8 cellular contexts compared by ENCODE assay signal in genomic region chr1:26853156-26853555, GRCh38. TPM values are rescaled to one million over a fixed set of nuclear protein-coding genes. Genes with fewer than 3 reads are reported as not detected.
DNase-seq lines count a peak whose midpoint lies in the region; ATAC-seq, FAIRE-seq and TF ChIP-seq lines count a peak whose summit lies in the region.

No MANE protein-coding gene starts in this region.

- peaks cover 0 to 89% of the 10 kb centered on the region in 2 donors for H3K36me3 ChIP-seq in left lung

- no peaks in the 10 kb centered on the region for H3K27me3 ChIP-seq in left lung

- H3K36me3 Mint-ChIP-seq in central memory CD8-positive, alpha-beta T cell (ENCODE audit: insufficient read depth): peaks cover 50% of the 10 kb centered on the region

- peaks cover 36% of the 10 kb centered on the region for H3K4me1 ChIP-seq in A549
- peaks cover 0 to 11% of the 10 kb centered on the region in 2 donors for H3K4me1 ChIP-seq in left lung

- no peak for TF ChIP-seq EP300 in A549 (IDR thresholded peaks at IDR 0.05)

- H3K4me1 Mint-ChIP-seq in central memory CD8-positive, alpha-beta T cell: peaks cover 6% of the 10 kb centered on the region

- TF ChIP-seq POLR2A in A549 (IDR thresholded peaks at IDR 0.05; ENCODE audit: low read length) (no peak), GM12892 (IDR thresholded peaks at IDR 0.05; ENCODE audit: low read depth, low read length) (no peak)

- POLR2A ChIA-PET in A549 (lab: Yijun Ruan, JAX): no interaction called here

- H3K27ac Mint-ChIP-seq in central memory CD8-positive, alpha-beta T cell (ENCODE audit: low read depth): no peak overlapping the region

- no peaks in the 10 kb centered on the region for H3K27me3 Mint-ChIP-seq in central memory CD8-positive, alpha-beta T cell

- DNase-seq in A549 (ENCODE audit: low read depth in 1 of 2, low spot score in 1 of 2) (peak; percentile 83 to 89), GM12892 (ENCODE audit: insufficient read length) (peak; percentile 78), NCI-H2196 treated with DMSO at 0.1 percent for 48 hours (lab: John Stamatoyannopoulos, UW; ENCODE audit: unreplicated experiment) (peak; percentile 42), left lung (peak; percentile 84 to 86)
- DNase-seq in activated CD4-positive, CD25-positive, alpha-beta regulatory T cell treated with anti-CD3 and anti-CD28 coated beads, Interleukin-2, amount 50 U/mL, for 72 hours: peak; percentile 71
- peak; percentile 60 to 72 for DNase-seq in central memory CD8-positive, alpha-beta T cell (ENCODE audit: low spot score in 2 of 2)
- DNase-seq in stimulated activated CD4-positive, alpha-beta T cell treated with anti-CD3 and anti-CD28 coated beads, Interleukin-4, amount 100 ng/mL, for 4 hours: peak; percentile 75 to 76

- H3K9me3 ChIP-seq in A549 (no peaks in the 10 kb centered on the region), left lung (no peaks in the 10 kb centered on the region)

- intact Hi-C loops in left lung (cut with DNase I): no loop called here

- H3K4me3 ChIP-seq in A549 (no peak overlapping the region), left lung (no peak overlapping the region)

- FAIRE-seq in A549 (lab: Jason Lieb, UNC) (no peak), GM12892 (lab: Jason Lieb, UNC) (peak; percentile 91)

- peak; percentile 61 for TF ChIP-seq CTCF in A549 (IDR thresholded peaks at IDR 0.05)
- TF ChIP-seq CTCF in left lung (IDR thresholded peaks at IDR 0.05): peak; percentile 64 to 87

- 23% methylated on average over 2 of the region's 3 CpGs for WGBS in A549 (ENCODE audit: missing lambda C conversion rate)

- peak overlapping the region; percentile 58 to 61; a peak in 5 of 6 replicates for H3K27ac ChIP-seq in A549
- no peak overlapping the region for H3K27ac ChIP-seq in left lung

- peak; percentile 59 to 65 for TF ChIP-seq RAD21 in A549 (conservative IDR thresholded peaks at IDR 0.05 in 1 of 2, IDR thresholded peaks at IDR 0.05 in 1 of 2)

- peak; percentile 67 to 83 for ATAC-seq in A549
- ATAC-seq in central memory CD8-positive, alpha-beta T cell (replicated peaks; ENCODE audit: extremely low read depth, poor library complexity, severe bottlenecking): peak; percentile 90
- ATAC-seq in left lung: peak; percentile 84
- no peak for ATAC-seq in HG03095 (IDR thresholded peaks at IDR 0.05; ENCODE audit: unreplicated experiment)

- CTCF ChIA-PET in A549 (lab: Yijun Ruan, JAX): interaction anchor here (1.0 to 1.5 kb wide), 3 partner anchors 9 to 28 kb away, joined by 3 to 5 read pairs (median 3); no protein-coding TSS in a partner anchor

- H3K4me2 ChIP-seq in A549: no peak overlapping the region

- no peaks in the 10 kb centered on the region for H3K9me3 Mint-ChIP-seq in central memory CD8-positive, alpha-beta T cell

- no peak overlapping the region for H3K4me3 Mint-ChIP-seq in central memory CD8-positive, alpha-beta T cell

TF ChIP-seq in A549, 52 proteins besides CTCF, POLR2A, EP300 and RAD21:
- TF ChIP-seq SMC3 (IDR thresholded peaks at IDR 0.05) (peak; percentile 56), MAFK (IDR thresholded peaks at IDR 0.05; ENCODE audit: partially characterized antibody) (peak; percentile 23)
- TF ChIP-seq, protein P1, sequence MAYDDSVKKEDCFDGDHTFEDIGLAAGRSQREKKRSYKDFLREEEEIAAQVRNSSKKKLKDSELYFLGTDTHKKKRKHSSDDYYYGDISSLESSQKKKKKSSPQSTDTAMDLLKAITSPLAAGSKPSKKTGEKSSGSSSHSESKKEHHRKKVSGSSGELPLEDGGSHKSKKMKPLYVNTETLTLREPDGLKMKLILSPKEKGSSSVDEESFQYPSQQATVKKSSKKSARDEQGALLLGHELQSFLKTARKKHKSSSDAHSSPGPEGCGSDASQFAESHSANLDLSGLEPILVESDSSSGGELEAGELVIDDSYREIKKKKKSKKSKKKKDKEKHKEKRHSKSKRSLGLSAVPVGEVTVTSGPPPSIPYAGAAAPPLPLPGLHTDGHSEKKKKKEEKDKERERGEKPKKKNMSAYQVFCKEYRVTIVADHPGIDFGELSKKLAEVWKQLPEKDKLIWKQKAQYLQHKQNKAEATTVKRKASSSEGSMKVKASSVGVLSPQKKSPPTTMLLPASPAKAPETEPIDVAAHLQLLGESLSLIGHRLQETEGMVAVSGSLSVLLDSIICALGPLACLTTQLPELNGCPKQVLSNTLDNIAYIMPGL (CRISPR knock-in tag; IDR thresholded peaks at IDR 0.05; ENCODE audit: borderline replicate concordance): no peak

RNA-seq across cellular contexts. Expression of gene SFN, which starts 9.8 kb away (rescaled TPM):
- polyA plus RNA-seq in A549 (2011; rRNA removed): 31.0 and 39.8 TPM in 2 replicates
- polyA plus RNA-seq in A549 (2012; cell fraction: cytosol; rRNA removed): 193 and 209 TPM in 2 replicates
- polyA plus RNA-seq in A549 (2012; cell fraction: nucleus; rRNA removed): 145 and 174 TPM in 2 replicates
- 114 to 150 TPM (median 141 TPM) in 3 replicates for polyA plus RNA-seq in A549 (2017; fragmentation: RNase III; extraction: RNeasy Plus Mini Kit Qiagen cat#74134 plus additional on column Dnase treatment)
- 17.4 and 26.5 TPM in 2 replicates for polyA minus RNA-seq in A549 (2011; rRNA and poly(A)+ RNA removed)
- 5.0 TPM for polyA plus RNA-seq in GM12892 (2012; ENCODE audit: missing spikeins)
- 100 to 1,000 TPM; 130 to 192 TPM for total RNA-seq in left lung

RNA-seq across cellular contexts. Expression of gene ZDHHC18, which starts 26.7 kb away (rescaled TPM):
- polyA plus RNA-seq in A549 (2011; rRNA removed) (20.0 and 27.0 TPM in 2 replicates), A549 (2017; fragmentation: RNase III; extraction: RNeasy Plus Mini Kit Qiagen cat#74134 plus additional on column Dnase treatment) (15.0 to 16.2 TPM (median 15.7 TPM) in 3 replicates)
- polyA plus RNA-seq in A549 (2012; cell fraction: cytosol; rRNA removed): 37.2 and 48.1 TPM in 2 replicates
- 44.4 and 45.8 TPM in 2 replicates for polyA plus RNA-seq in A549 (2012; cell fraction: nucleus; rRNA removed)
- 39.5 and 46.1 TPM in 2 replicates for polyA minus RNA-seq in A549 (2011; rRNA and poly(A)+ RNA removed)
- polyA plus RNA-seq in GM12892 (2012; ENCODE audit: missing spikeins): 22.0 TPM
- total RNA-seq in left lung: 10 to 100 TPM; 22.8 to 33.4 TPM

RNA-seq across cellular contexts. Expression of gene GPN2, which starts 36.9 kb away (rescaled TPM):
- polyA plus RNA-seq in A549 (2011; rRNA removed) (18.1 and 23.6 TPM in 2 replicates), A549 (2017; fragmentation: RNase III; extraction: RNeasy Plus Mini Kit Qiagen cat#74134 plus additional on column Dnase treatment) (16.9 to 18.3 TPM (median 18.1 TPM) in 3 replicates)
- polyA plus RNA-seq in A549 (2012; cell fraction: cytosol; rRNA removed): 22.9 and 27.6 TPM in 2 replicates
- 14.7 and 24.0 TPM in 2 replicates for polyA plus RNA-seq in A549 (2012; cell fraction: nucleus; rRNA removed)
- 26.7 and 42.9 TPM in 2 replicates for polyA minus RNA-seq in A549 (2011; rRNA and poly(A)+ RNA removed)
- 16.8 TPM for polyA plus RNA-seq in GM12892 (2012; ENCODE audit: missing spikeins)
- total RNA-seq in left lung: 10 to 100 TPM; 23.5 to 25.1 TPM

RNA-seq across cellular contexts. Expression of gene GPATCH3, which starts 47.1 kb away (rescaled TPM):
- 4.9 and 5.4 TPM in 2 replicates for polyA plus RNA-seq in A549 (2011; rRNA removed)
- polyA plus RNA-seq in A549 (2012; cell fraction: cytosol; rRNA removed): 7.6 and 8.3 TPM in 2 replicates
- polyA plus RNA-seq in A549 (2012; cell fraction: nucleus; rRNA removed): 12.4 and 13.1 TPM in 2 replicates
- 7.0 to 8.7 TPM (median 8.3 TPM) in 3 replicates for polyA plus RNA-seq in A549 (2017; fragmentation: RNase III; extraction: RNeasy Plus Mini Kit Qiagen cat#74134 plus additional on column Dnase treatment)
- 6.1 and 6.4 TPM in 2 replicates for polyA minus RNA-seq in A549 (2011; rRNA and poly(A)+ RNA removed)
- polyA plus RNA-seq in GM12892 (2012; ENCODE audit: missing spikeins): 6.0 TPM
- 10 to 100 TPM; 16.2 to 16.3 TPM for total RNA-seq in left lung

Comparison
In these comparisons a context has a peak if more than half of its experiments do, and no peak if none do; other contexts are left out.
1. H3K27ac ChIP-seq: peak in A549 (2 of 2); none in left lung (0 of 2).
2. Peak in every context shown above with its lines, with median percentiles within 50 percentile points of each other: DNase-seq.